In the genomic region with DNA sequence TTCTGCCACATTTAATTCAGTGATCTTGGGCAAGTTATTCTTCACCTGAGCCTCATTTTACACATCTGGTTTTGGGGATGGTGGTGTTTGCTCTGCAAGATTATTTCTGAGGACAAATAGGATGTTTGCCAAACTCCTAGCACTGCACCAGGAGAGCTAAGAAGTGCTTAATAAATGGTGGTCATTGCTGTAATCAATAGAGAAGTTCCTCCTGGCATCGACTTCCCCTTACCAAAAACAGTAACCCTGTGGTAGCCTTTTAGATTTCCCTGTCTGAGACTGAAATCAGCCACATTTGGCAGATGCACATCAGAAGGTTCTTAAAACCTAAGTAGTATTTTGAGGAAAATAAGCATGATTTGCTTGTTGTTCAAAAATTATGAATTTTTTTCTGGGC, we compare ENCODE assay signal across 1 cellular context.
TF ChIP-seq lines count a peak whose summit lies in the region.

No MANE protein-coding gene starts in this region.

TF ChIP-seq in K562, 482 proteins besides CTCF, POLR2A, EP300 and RAD21 (continued from another document):
- TF ChIP-seq, protein P1, sequence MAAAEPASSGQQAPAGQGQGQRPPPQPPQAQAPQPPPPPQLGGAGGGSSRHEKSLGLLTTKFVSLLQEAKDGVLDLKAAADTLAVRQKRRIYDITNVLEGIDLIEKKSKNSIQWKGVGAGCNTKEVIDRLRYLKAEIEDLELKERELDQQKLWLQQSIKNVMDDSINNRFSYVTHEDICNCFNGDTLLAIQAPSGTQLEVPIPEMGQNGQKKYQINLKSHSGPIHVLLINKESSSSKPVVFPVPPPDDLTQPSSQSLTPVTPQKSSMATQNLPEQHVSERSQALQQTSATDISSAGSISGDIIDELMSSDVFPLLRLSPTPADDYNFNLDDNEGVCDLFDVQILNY (CRISPR knock-in tag; IDR thresholded peaks at IDR 0.05), result no peak
TF ChIP-seq in K562: peak in this region for 0.
